In the genomic region with DNA sequence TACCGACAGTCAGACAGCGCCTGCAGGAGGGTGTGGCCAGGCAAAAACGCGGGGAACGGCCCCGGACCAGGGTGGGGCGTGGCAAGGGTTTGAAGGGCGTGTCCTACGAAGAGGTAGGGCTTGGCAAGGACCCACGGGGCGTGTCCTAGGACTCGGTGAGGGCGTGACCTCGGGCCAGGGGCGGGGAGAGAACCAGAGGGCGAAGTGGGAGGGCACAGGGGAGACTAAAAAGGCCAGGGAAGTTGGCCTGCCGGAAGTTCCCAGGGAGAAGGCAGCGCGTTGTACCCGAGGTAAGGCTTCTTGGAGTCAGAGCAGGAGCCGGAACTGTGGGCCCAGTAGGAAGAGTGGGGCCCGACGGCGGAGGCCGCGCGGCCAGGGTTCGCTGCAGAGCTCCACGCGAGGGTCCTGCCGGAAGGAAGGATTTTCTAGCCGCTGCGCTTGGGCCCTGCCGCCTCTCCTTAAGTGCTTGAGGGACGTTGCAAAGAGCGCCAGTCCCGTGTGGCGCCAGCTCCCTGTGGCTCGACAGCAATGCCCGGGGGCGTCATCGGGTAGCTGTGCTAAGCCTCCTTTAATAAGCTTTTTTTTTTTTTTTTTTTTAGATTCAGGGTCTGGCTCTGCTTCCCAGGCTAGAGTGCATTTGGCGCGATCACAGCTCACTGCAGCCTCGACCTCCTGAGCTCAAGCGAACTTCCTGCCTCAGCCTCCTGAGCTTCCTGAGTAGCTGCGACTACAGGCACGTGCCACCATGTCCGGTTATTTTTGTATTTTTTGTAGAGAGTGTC, we compare ENCODE assay signal across 8 cellular contexts. TPM values are rescaled to one million over a fixed set of nuclear protein-coding genes. Genes with fewer than 3 reads are reported as not detected.
A peak's percentile ranks its signal among the peaks of the same experiment; 100 is the strongest.
DNase-seq lines count a peak whose midpoint lies in the region; ATAC-seq and TF ChIP-seq lines count a peak whose summit lies in the region.

Gene PTER, plus strand, starts transcription at position 253 of the 782 bp plus-strand sequence. CDS start 47,375 bp downstream, outside the sequence.

- H3K4ac ChIP-seq in IMR-90 (ENCODE audit: low read depth, low read length), result 0 out of 2 replicates have a peak within 1 kb of the TSS, but pooled peaks have one; percentile 38

- TSS peak; percentile 44 for BruUV-seq in IMR-90 (replicated peaks; lab: Mats Ljungman, UMichigan)

- 7% methylated on average over 25 of the region's 49 CpGs; no CpG with 5 or more reads in 1 of the 2 experiments for WGBS in IMR-90 (ENCODE audit: extremely low coverage in 2 of 2, insufficient read length in 1 of 2), 2 experiments
- WGBS in esophagus, 2 donors, result 2 to 5% methylated on average over 46 to 49 of the region's 49 CpGs

- H3K4me1 Mint-ChIP-seq in activated T-cell treated with anti-CD3 and anti-CD28 coated beads, Interleukin-2, amount 50 U/mL, for 24 hours (ENCODE audit: low read depth), result peaks cover 51% of the 10 kb centered on the region

- H2AK9ac ChIP-seq in IMR-90 (replicated peaks; ENCODE audit: low read depth, low read length, poor library complexity), result peak within 1 kb of the TSS; percentile 82

- H4K20me1 ChIP-seq in IMR-90 (ENCODE audit: insufficient read depth, low read length), result no peaks in the 10 kb centered on the region

- no peaks in the 10 kb centered on the region for H3K9me3 Mint-ChIP-seq in activated T-cell treated with anti-CD3 and anti-CD28 coated beads, Interleukin-2, amount 50 U/mL, for 24 hours

- dilution Hi-C loops in IMR-90 (cut with HindIII; ENCODE audit: low sequenced_read_pairs, unreplicated experiment), result no loop called here

- H3K79me1 ChIP-seq in IMR-90 (ENCODE audit: low read depth in 1 of 2, low read length in 2 of 2), result no peaks in the 10 kb centered on the region

- peaks cover 50% of the 10 kb centered on the region for H3K36me3 Mint-ChIP-seq in activated T-cell treated with anti-CD3 and anti-CD28 coated beads, Interleukin-2, amount 50 U/mL, for 24 hours (ENCODE audit: low read depth)

- H2BK5ac ChIP-seq in IMR-90 (ENCODE audit: low read depth, low read length, poor library complexity, severe bottlenecking), result no peak within 1 kb of the TSS

- no peak for TF ChIP-seq RAD21 in IMR-90 (IDR thresholded peaks at IDR 0.05; ENCODE audit: low read length)

- H3K4me2 ChIP-seq in IMR-90 (ENCODE audit: low read depth, low read length), result peak within 1 kb of the TSS; percentile 81

- H3K4me3 Mint-ChIP-seq in activated T-cell treated with anti-CD3 and anti-CD28 coated beads, Interleukin-2, amount 50 U/mL, for 24 hours, result peak within 1 kb of the TSS; percentile 87

- intact Hi-C loops in IMR-90 (cut with micrococcal nuclease), result no loop called here

- peak within 1 kb of the TSS; percentile 59 to 85; a peak in 3 of 4 replicates for H4K8ac ChIP-seq in IMR-90 (ENCODE audit: low read depth in 2 of 2, low read length in 2 of 2)

- peak within 1 kb of the TSS; percentile 6; the same call in 1 of the 2 replicates for H3K18ac ChIP-seq in IMR-90 (ENCODE audit: low read depth, low read length)

- DNase-seq in DMS114 treated with DMSO at 0.1 percent for 48 hours (lab: John Stamatoyannopoulos, UW; ENCODE audit: unreplicated experiment) (peak; percentile 88), IMR-90 (peak; percentile 78), OCI-M1 (lab: John Stamatoyannopoulos, UW) (peak; percentile 98)
- peak; percentile 100 for DNase-seq in activated T-cell treated with anti-CD3 and anti-CD28 coated beads, Interleukin-2, amount 50 U/mL, for 24 hours
- DNase-seq in stimulated activated CD8-positive, alpha-beta memory T cell treated with anti-CD3 and anti-CD28 coated beads, Interleukin-7, amount 100 ng/mL, for 24 hours (ENCODE audit: low read depth), result peak; percentile 99

- POLR2A ChIA-PET in IMR-90 (lab: Charles Lee; ENCODE audit: unreplicated experiment), result interaction anchor here (0.6 kb wide), 1 partner anchor 833 kb away, joined by 5 read pairs; no protein-coding TSS in a partner anchor

- H3K23ac ChIP-seq in IMR-90 (ENCODE audit: low read depth, low read length), result no peak within 1 kb of the TSS

- H3K27me3 ChIP-seq in IMR-90 (ENCODE audit: control insufficient read depth, insufficient read depth, low read length) (no peaks in the 10 kb centered on the region), esophagus (ENCODE audit: control insufficient read depth in 1 of 2, insufficient read depth in 2 of 2, low read length in 2 of 2) (no peaks in the 10 kb centered on the region), muscle layer of duodenum (ENCODE audit: low read depth, low read length) (no peaks in the 10 kb centered on the region)

- TF ChIP-seq POLR2A in IMR-90 (IDR thresholded peaks at IDR 0.05; ENCODE audit: low read depth, low read length), result no peak

- peak within 1 kb of the TSS; percentile 52 for H3K4me3 ChIP-seq in IMR-90 (ENCODE audit: insufficient read depth, low read depth, low read length)
- H3K4me3 ChIP-seq in esophagus (ENCODE audit: low read depth in 1 of 2, low read length in 2 of 2), result peak within 1 kb of the TSS; percentile 73 to 83
- peak within 1 kb of the TSS; percentile 67 to 72 for H3K4me3 ChIP-seq in muscle layer of duodenum (ENCODE audit: low read depth in 1 of 2, low read length in 2 of 2)

- H3K27ac Mint-ChIP-seq in activated T-cell treated with anti-CD3 and anti-CD28 coated beads, Interleukin-2, amount 50 U/mL, for 24 hours, result peak within 1 kb of the TSS; percentile 94

- ATAC-seq in GM21529 (IDR thresholded peaks at IDR 0.05; ENCODE audit: unreplicated experiment) (peak; percentile 97), IMR-90 (ENCODE audit: low read depth) (peak; percentile 99)

- CTCF ChIA-PET in IMR-90 (lab: Yijun Ruan, JAX), result interaction anchor here (0.6 kb wide), 1 partner anchor 8 kb away, joined by 10 read pairs; no protein-coding TSS in a partner anchor

- in situ Hi-C loops in IMR-90 (cut with MboI; ENCODE audit: low sequenced_read_pairs), result no loop called here

- H2AK5ac ChIP-seq in IMR-90 (ENCODE audit: low read depth, low read length), result no peak within 1 kb of the TSS

- H3K4me1 ChIP-seq in IMR-90 (ENCODE audit: control insufficient read depth, insufficient read depth, low read length) (no peaks in the 10 kb centered on the region), esophagus (ENCODE audit: control insufficient read depth in 2 of 2, insufficient read depth in 2 of 2, low read length in 1 of 2) (peaks cover 0 to 3% of the 10 kb centered on the region in 2 donors), muscle layer of duodenum (ENCODE audit: control insufficient read depth in 1 of 2, insufficient read depth in 2 of 2, low read length in 2 of 2) (peaks cover 0 to 6% of the 10 kb centered on the region in 2 donors)

- 0 out of 2 replicates have a peak within 1 kb of the TSS, but pooled peaks have one; percentile 60 for H3K14ac ChIP-seq in IMR-90 (replicated peaks; ENCODE audit: low read depth, low read length)

- no peak within 1 kb of the TSS for H4K91ac ChIP-seq in IMR-90 (ENCODE audit: insufficient read depth, low read depth, low read length)

- H3K9me3 ChIP-seq in IMR-90 (ENCODE audit: control insufficient read depth, insufficient read depth, low read length) (no peaks in the 10 kb centered on the region), esophagus (ENCODE audit: control insufficient read depth in 2 of 2, insufficient read depth in 1 of 2, low read depth in 1 of 2, low read length in 1 of 2) (no peaks in the 10 kb centered on the region), muscle layer of duodenum (ENCODE audit: control insufficient read depth in 1 of 2, low read length in 2 of 2) (no peaks in the 10 kb centered on the region)

- H4K5ac ChIP-seq in IMR-90 (ENCODE audit: low read depth, low read length), result peak within 1 kb of the TSS; percentile 37

- peak within 1 kb of the TSS; percentile 95 for H2AFZ ChIP-seq in IMR-90 (replicated peaks; ENCODE audit: low read length, poor library complexity)

- peak within 1 kb of the TSS; percentile 6; the same call in 1 of the 2 replicates for H3K27ac ChIP-seq in IMR-90 (ENCODE audit: insufficient read depth, low read length)
- H3K27ac ChIP-seq in esophagus (ENCODE audit: low read depth in 2 of 2, low read length in 1 of 2), result peak within 1 kb of the TSS; percentile 87 to 91
- H3K27ac ChIP-seq in muscle layer of duodenum (ENCODE audit: low read length), result peak within 1 kb of the TSS; percentile 69

- no peak for TF ChIP-seq CTCF in IMR-90 (conservative IDR thresholded peaks at IDR 0.05; ENCODE audit: low read depth, low read length)

- no peaks in the 10 kb centered on the region for H3K36me3 ChIP-seq in IMR-90 (ENCODE audit: control insufficient read depth, insufficient read depth, low read length)
- no peaks in the 10 kb centered on the region for H3K36me3 ChIP-seq in esophagus (ENCODE audit: control insufficient read depth in 2 of 2, insufficient read depth in 2 of 2, low read length in 1 of 2)
- H3K36me3 ChIP-seq in muscle layer of duodenum (ENCODE audit: control insufficient read depth in 1 of 2, insufficient read depth in 2 of 2, low read length in 2 of 2), result no peaks in the 10 kb centered on the region

- no peak within 1 kb of the TSS for H2BK20ac ChIP-seq in IMR-90 (ENCODE audit: low read depth, low read length)

- H2BK15ac ChIP-seq in IMR-90 (ENCODE audit: low read depth, low read length), result no peak within 1 kb of the TSS

- H3K27me3 Mint-ChIP-seq in activated T-cell treated with anti-CD3 and anti-CD28 coated beads, Interleukin-2, amount 50 U/mL, for 24 hours, result no peaks in the 10 kb centered on the region

- no peak within 1 kb of the TSS; the same call in 1 of the 2 replicates for H3K56ac ChIP-seq in IMR-90 (ENCODE audit: extremely low read depth, insufficient read depth, low read length)

- peak within 1 kb of the TSS; percentile 39 for H3K9ac ChIP-seq in IMR-90 (ENCODE audit: low read depth, low read length)

- no peak within 1 kb of the TSS for H2BK120ac ChIP-seq in IMR-90 (ENCODE audit: low read depth, low read length)

- no peaks in the 10 kb centered on the region for H3K9me1 ChIP-seq in IMR-90 (ENCODE audit: insufficient read depth, low read length)

TF ChIP-seq in IMR-90, 13 proteins besides CTCF, POLR2A, EP300 and RAD21:
- TF ChIP-seq MAFK (IDR thresholded peaks at IDR 0.05; ENCODE audit: low read depth, low read length), result no peak

RNA-seq across cellular contexts. Expression of gene PTER, which starts in this region (rescaled TPM):
- total RNA-seq in IMR-90 (2012; rRNA removed), result 5.0 and 6.9 TPM in 2 replicates
- 1.9 and 2.1 TPM in 2 replicates for polyA plus RNA-seq in IMR-90 (2012; rRNA removed)
- 0.51 and 0.84 TPM in 2 replicates for polyA plus RNA-seq in IMR-90 (2012; cell fraction: cytosol; rRNA removed)
- polyA plus RNA-seq in IMR-90 (2012; cell fraction: nucleus; rRNA removed; ENCODE audit: low replicate concordance), result 0.34 and 1.4 TPM in 2 replicates
- 1 to 10 TPM; 1.8 to 4.0 TPM for polyA plus RNA-seq in esophagus

Comparison
In these comparisons a context has a peak if more than half of its experiments do, and no peak if none do; other contexts are left out.
1. Peak in every context shown above with its lines: DNase-seq, ATAC-seq, H3K4me3 ChIP-seq and H3K27ac ChIP-seq.
2. H3K27ac ChIP-seq: peak in every context shown above with its lines; median percentile 89 in esophagus; 69 in muscle layer of duodenum; 6 in IMR-90.